In the genomic region with DNA sequence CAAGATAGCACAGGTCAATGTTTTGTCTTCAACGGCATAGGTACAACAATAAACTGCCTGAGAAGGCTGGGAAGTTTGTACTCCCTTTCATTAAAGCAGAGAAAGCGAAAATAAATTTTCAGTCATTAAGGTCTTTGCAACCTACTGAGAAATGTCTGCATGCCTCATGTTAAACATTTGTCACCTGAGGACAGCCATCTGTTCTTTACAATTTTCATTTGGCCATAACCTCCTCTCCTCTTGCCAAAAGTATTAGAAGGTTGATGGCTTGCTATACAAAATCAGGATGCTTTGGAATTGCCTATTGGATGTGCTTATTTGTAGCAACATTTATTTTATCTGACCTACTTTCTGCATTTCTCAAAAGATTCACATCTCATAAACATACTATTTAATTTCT, we compare ENCODE assay signal across 9 cellular contexts.
"Had no signal": no experiment of that assay in that cellular context is flagged by ENCODE, and none has a peak within 500 bp of the region (broad histone marks: within the 10 kb centered on the region; RNA-seq: fewer than 3 reads in every experiment).

No MANE protein-coding gene starts in this region.

- H3K4me3 ChIP-seq: GM23248, HAP-1, K562 had no signal

- H3K9me3 ChIP-seq: HAP-1 had no signal

- H3K4me1 ChIP-seq: HAP-1 had no signal

- H3K36me3 ChIP-seq: HAP-1 had no signal

- ATAC-seq: HCT116, K562 had no signal

- H3K27ac ChIP-seq: GM23248 had no signal

- DNase-seq: GM23248, GOT3, H7, HFFc6, IMR-90, KG1 had no signal
